Comparison of ENCODE assay signal across 10 cellular contexts in genomic region chr20:55322745-55323144, GRCh38.
"Had no signal": no experiment of that assay in that cellular context is flagged by ENCODE, and none has a peak within 500 bp of the region (broad histone marks: within the 10 kb centered on the region; RNA-seq: fewer than 3 reads in every experiment).

No MANE protein-coding gene starts in this region.

- H3K36me3 ChIP-seq: WERI-Rb-1 had no signal

- H3K27ac ChIP-seq: VCaP, WERI-Rb-1 had no signal

- ATAC-seq: activated CD4-positive, alpha-beta T cell treated with anti-CD3 and anti-CD28 coated beads for 36 hours; activated CD4-positive, CD25-positive, alpha-beta regulatory T cell treated with anti-CD3 and anti-CD28 coated beads, Interleukin-2, amount 50 U/mL, for 24 hours; activated CD8-positive, alpha-beta memory T cell treated with anti-CD3 and anti-CD28 coated beads, Interleukin-2, amount 10 ng/mL, durations not matched to agents 7 days and 5 days; activated CD8-positive, alpha-beta T cell treated with anti-CD3 and anti-CD28 coated beads for 36 hours; activated CD8-positive, alpha-beta T cell treated with anti-CD3 and anti-CD28 coated beads, Interleukin-2, amount 10 ng/mL, durations not matched to agents 7 days and 5 days; T-cell; T-helper 17 cell; WTC11 had no signal
